ENCODE assay signal across 8 cellular contexts in the genomic region with DNA sequence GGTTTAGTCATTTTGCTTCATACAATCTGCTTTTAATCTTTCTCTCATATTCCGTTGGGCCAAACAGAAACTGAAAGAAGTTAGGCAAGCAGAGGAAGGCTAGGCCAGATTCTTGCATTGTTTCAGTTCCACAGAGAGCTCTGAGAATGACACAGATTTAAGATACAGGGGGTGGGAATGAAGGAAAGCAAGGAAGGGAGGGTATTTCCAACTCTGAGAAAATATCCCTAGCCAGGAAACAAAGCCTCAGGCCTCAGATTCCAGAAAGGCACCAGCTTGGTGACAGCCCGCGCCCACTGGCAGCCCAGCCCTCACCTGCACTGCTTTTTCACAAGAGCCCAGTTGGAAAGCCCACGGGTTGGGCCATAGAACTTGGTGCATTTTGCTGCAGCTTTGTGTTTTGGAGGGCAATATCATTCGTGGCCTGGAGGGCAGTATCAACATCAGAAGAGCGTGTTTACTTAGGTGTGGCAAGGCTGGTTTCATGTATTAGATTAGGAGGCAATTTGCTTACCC.
A peak's percentile ranks its signal among the peaks of the same experiment; 100 is the strongest.
DNase-seq lines count a peak whose midpoint lies in the region; ATAC-seq and TF ChIP-seq lines count a peak whose summit lies in the region.

No MANE protein-coding gene starts in this region.

- H2AFZ ChIP-seq in SK-N-SH (ENCODE audit: low read depth), result peak overlapping the region; percentile 96

- H3K4me1 ChIP-seq in SK-N-SH (ENCODE audit: control insufficient read depth in 1 of 2, insufficient read depth in 2 of 2, low read depth in 1 of 2, low read length in 1 of 2), result peaks cover 0 to 27% of the 10 kb centered on the region in 2 experiments; a peak in 1 of 4 replicates

- H3K9me3 ChIP-seq in SK-N-SH, result no peaks in the 10 kb centered on the region

- peak overlapping the region; percentile 19 for H3K4me3 Mint-ChIP-seq in activated T-cell treated with anti-CD3 and anti-CD28 coated beads, Interleukin-2, amount 50 U/mL, for 24 hours
- H3K4me3 Mint-ChIP-seq in stimulated activated naive CD8-positive, alpha-beta T cell treated with anti-CD3 and anti-CD28 coated beads, Interleukin-15, amount 100 ng/mL, for 72 hours, result peak overlapping the region; percentile 8 to 34

- peak overlapping the region in 1 of 2 experiments; percentile 76; a peak in 2 of 4 replicates for H3K27ac ChIP-seq in SK-N-SH (ENCODE audit: low read depth in 2 of 2, low read length in 1 of 2)

- peak overlapping the region; percentile 96 for H3K27ac Mint-ChIP-seq in activated T-cell treated with anti-CD3 and anti-CD28 coated beads, Interleukin-2, amount 50 U/mL, for 24 hours
- peak overlapping the region in 1 of 2 donors; percentile 54 for H3K27ac Mint-ChIP-seq in stimulated activated naive CD8-positive, alpha-beta T cell treated with anti-CD3 and anti-CD28 coated beads, Interleukin-15, amount 100 ng/mL, for 72 hours

- ATAC-seq in HG02840 (IDR thresholded peaks at IDR 0.05; ENCODE audit: low FRiP score, unreplicated experiment), result peak; percentile 82
- no peak for ATAC-seq in stimulated activated naive CD8-positive, alpha-beta T cell treated with anti-CD3 and anti-CD28 coated beads, Interleukin-15, amount 100 ng/mL, for 72 hours

- no peak for TF ChIP-seq EP300 in SK-N-SH (IDR thresholded peaks at IDR 0.05; ENCODE audit: borderline replicate concordance in 1 of 2, low read depth in 1 of 2, low read length in 1 of 2)

- 77% methylated on average over 6 of the region's 6 CpGs for WGBS in SK-N-SH (ENCODE audit: low lambda C conversion rate)

- no peak for TF ChIP-seq CTCF in SK-N-SH (IDR thresholded peaks at IDR 0.05)

- H3K9ac ChIP-seq in SK-N-SH, result peak overlapping the region; percentile 11

- H3K4me2 ChIP-seq in SK-N-SH, result peak overlapping the region; percentile 38

- no peaks in the 10 kb centered on the region for H3K27me3 ChIP-seq in SK-N-SH (ENCODE audit: insufficient read depth)

- H3K9me3 Mint-ChIP-seq in activated T-cell treated with anti-CD3 and anti-CD28 coated beads, Interleukin-2, amount 50 U/mL, for 24 hours, result no peaks in the 10 kb centered on the region
- no peaks in the 10 kb centered on the region for H3K9me3 Mint-ChIP-seq in stimulated activated naive CD8-positive, alpha-beta T cell treated with anti-CD3 and anti-CD28 coated beads, Interleukin-15, amount 100 ng/mL, for 72 hours

- no peaks in the 10 kb centered on the region for H3K36me3 Mint-ChIP-seq in activated T-cell treated with anti-CD3 and anti-CD28 coated beads, Interleukin-2, amount 50 U/mL, for 24 hours (ENCODE audit: low read depth)

- peaks cover 25% of the 10 kb centered on the region for H3F3A ChIP-seq in SK-N-SH (replicated peaks; ENCODE audit: insufficient read depth)

- CTCF ChIA-PET in SK-N-SH (lab: Yijun Ruan, JAX), result no interaction called here

- peak; percentile 37 for DNase-seq in activated T-cell treated with anti-CD3 and anti-CD28 coated beads, Interleukin-2, amount 50 U/mL, for 24 hours
- DNase-seq in activated T-cell treated with anti-CD3 and anti-CD28 coated beads for 4 hours, result no peak
- no peak for DNase-seq in SK-N-SH
- DNase-seq in glomerular visceral epithelial cell (ENCODE audit: extremely low spot score), result peak; percentile 49
- peak in 1 of 2 donors; percentile 7 for DNase-seq in stimulated activated naive CD8-positive, alpha-beta T cell treated with anti-CD3 and anti-CD28 coated beads, Interleukin-15, amount 100 ng/mL, for 72 hours
- no peak for DNase-seq in NK-92 treated with Interleukin-12 subunit alpha and Interleukin-12 subunit beta, amount 100 ng/mL, for 24 hours (lab: John Stamatoyannopoulos, UW)
- DNase-seq in HuH-7.5 (ENCODE audit: low spot score), result no peak

- H3K79me2 ChIP-seq in SK-N-SH (ENCODE audit: insufficient read depth), result no peaks in the 10 kb centered on the region

- no peaks in the 10 kb centered on the region for H4K20me1 ChIP-seq in SK-N-SH (ENCODE audit: insufficient read depth)

- TF ChIP-seq RAD21 in SK-N-SH (IDR thresholded peaks at IDR 0.05; ENCODE audit: low read length), result no peak

- H3K9me2 ChIP-seq in SK-N-SH, result no peaks in the 10 kb centered on the region

- peaks cover 6% of the 10 kb centered on the region for H3K27me3 Mint-ChIP-seq in activated T-cell treated with anti-CD3 and anti-CD28 coated beads, Interleukin-2, amount 50 U/mL, for 24 hours
- H3K27me3 Mint-ChIP-seq in stimulated activated naive CD8-positive, alpha-beta T cell treated with anti-CD3 and anti-CD28 coated beads, Interleukin-15, amount 100 ng/mL, for 72 hours, result peaks cover under 1% of the 10 kb centered on the region

- POLR2A ChIA-PET in SK-N-SH (lab: Yijun Ruan, JAX), result no interaction called here

- H3K36me3 ChIP-seq in SK-N-SH (replicated peaks in 1 of 2; ENCODE audit: control insufficient read depth in 1 of 2, insufficient read depth in 2 of 2, low read length in 1 of 2), result no peaks in the 10 kb centered on the region

- no peak overlapping the region for H3K4me3 ChIP-seq in SK-N-SH (ENCODE audit: low read depth in 2 of 2, low read length in 1 of 2)

- H3K4me1 Mint-ChIP-seq in activated T-cell treated with anti-CD3 and anti-CD28 coated beads, Interleukin-2, amount 50 U/mL, for 24 hours (ENCODE audit: low read depth), result peaks cover 50% of the 10 kb centered on the region
- H3K4me1 Mint-ChIP-seq in stimulated activated naive CD8-positive, alpha-beta T cell treated with anti-CD3 and anti-CD28 coated beads, Interleukin-15, amount 100 ng/mL, for 72 hours, result peaks cover 38% of the 10 kb centered on the region

TF ChIP-seq in SK-N-SH, 30 proteins besides CTCF, POLR2A, EP300 and RAD21:
- peak; percentile 49 for TF ChIP-seq TCF12 (IDR thresholded peaks at IDR 0.05)
- TF ChIP-seq, protein P1, sequence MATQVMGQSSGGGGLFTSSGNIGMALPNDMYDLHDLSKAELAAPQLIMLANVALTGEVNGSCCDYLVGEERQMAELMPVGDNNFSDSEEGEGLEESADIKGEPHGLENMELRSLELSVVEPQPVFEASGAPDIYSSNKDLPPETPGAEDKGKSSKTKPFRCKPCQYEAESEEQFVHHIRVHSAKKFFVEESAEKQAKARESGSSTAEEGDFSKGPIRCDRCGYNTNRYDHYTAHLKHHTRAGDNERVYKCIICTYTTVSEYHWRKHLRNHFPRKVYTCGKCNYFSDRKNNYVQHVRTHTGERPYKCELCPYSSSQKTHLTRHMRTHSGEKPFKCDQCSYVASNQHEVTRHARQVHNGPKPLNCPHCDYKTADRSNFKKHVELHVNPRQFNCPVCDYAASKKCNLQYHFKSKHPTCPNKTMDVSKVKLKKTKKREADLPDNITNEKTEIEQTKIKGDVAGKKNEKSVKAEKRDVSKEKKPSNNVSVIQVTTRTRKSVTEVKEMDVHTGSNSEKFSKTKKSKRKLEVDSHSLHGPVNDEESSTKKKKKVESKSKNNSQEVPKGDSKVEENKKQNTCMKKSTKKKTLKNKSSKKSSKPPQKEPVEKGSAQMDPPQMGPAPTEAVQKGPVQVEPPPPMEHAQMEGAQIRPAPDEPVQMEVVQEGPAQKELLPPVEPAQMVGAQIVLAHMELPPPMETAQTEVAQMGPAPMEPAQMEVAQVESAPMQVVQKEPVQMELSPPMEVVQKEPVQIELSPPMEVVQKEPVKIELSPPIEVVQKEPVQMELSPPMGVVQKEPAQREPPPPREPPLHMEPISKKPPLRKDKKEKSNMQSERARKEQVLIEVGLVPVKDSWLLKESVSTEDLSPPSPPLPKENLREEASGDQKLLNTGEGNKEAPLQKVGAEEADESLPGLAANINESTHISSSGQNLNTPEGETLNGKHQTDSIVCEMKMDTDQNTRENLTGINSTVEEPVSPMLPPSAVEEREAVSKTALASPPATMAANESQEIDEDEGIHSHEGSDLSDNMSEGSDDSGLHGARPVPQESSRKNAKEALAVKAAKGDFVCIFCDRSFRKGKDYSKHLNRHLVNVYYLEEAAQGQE (IDR thresholded peaks at IDR 0.05; ENCODE audit: low read depth, low read length), result no peak

Comparison
In these comparisons a context has a peak if more than half of its experiments do, and no peak if none do; other contexts are left out.
1. DNase-seq: peak in activated T-cell treated with anti-CD3 and anti-CD28 coated beads, Interleukin-2, amount 50 U/mL, for 24 hours (single experiment) and glomerular visceral epithelial cell (single experiment); none in activated T-cell treated with anti-CD3 and anti-CD28 coated beads for 4 hours (single experiment), SK-N-SH (single experiment), NK-92 treated with Interleukin-12 subunit alpha and Interleukin-12 subunit beta, amount 100 ng/mL, for 24 hours (single experiment) and HuH-7.5 (single experiment).